In the genomic region with DNA sequence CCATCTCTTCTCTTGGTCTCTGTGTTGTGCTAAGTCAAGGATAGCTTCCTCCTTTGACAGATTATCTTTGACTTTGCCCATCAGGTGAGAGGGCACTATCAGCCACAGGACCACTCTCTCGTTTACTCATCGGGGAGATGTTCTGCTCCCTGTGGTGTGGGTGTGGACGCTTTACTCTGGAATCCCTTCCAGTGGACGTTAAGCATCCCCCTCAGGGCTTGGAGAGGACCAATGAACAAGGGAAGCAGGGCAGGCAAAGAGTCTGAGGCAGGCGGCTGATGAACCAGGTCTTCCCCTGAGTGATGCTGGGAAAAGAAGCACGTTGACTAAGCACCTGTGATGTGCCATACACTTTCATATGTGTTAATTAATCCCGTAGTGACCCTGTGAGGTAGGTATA, we compare ENCODE assay signal across 13 cellular contexts.
"Had no signal": no experiment of that assay in that cellular context is flagged by ENCODE, and none has a peak within 500 bp of the region (broad histone marks: within the 10 kb centered on the region; RNA-seq: fewer than 3 reads in every experiment).

No MANE protein-coding gene starts in this region.

- H3K27me3 ChIP-seq: adrenal gland, gastrocnemius medialis had no signal

- H3K27ac Mint-ChIP-seq: activated B cell treated with CpG ODN at 0.5 μM for 24 hours; activated CD8-positive, alpha-beta T cell treated with anti-CD3 and anti-CD28 coated beads for 36 hours; activated T-cell treated with anti-CD3 and anti-CD28 coated beads, Interleukin-2, amount 50 U/mL, for 72 hours had no signal

- H3K36me3 ChIP-seq: adrenal gland, gastrocnemius medialis had no signal

- H3K4me3 ChIP-seq: adrenal gland, gastrocnemius medialis, SK-N-MC had no signal

- H3K27me3 Mint-ChIP-seq: activated CD8-positive, alpha-beta T cell treated with anti-CD3 and anti-CD28 coated beads for 36 hours had no signal

- DNase-seq: activated B cell treated with CpG ODN at 0.5 μM for 24 hours; activated CD8-positive, alpha-beta memory T cell treated with anti-CD3 and anti-CD28 coated beads, Interleukin-2, amount 50 U/mL, for 4 hours; activated CD8-positive, alpha-beta T cell treated with anti-CD3 and anti-CD28 coated beads for 36 hours; activated naive CD4-positive, alpha-beta T cell treated with Interleukin-2 at 50 U/mL for 16 hours; activated T-cell treated with anti-CD3 and anti-CD28 coated beads, Interleukin-2, amount 50 U/mL, for 72 hours; adrenal gland; effector CD8-positive, alpha-beta T cell; gastrocnemius medialis; kidney; left ventricle myocardium superior; stimulated activated naive CD4-positive, alpha-beta T cell; trophoblast cell had no signal

- ATAC-seq: activated CD8-positive, alpha-beta T cell treated with anti-CD3 and anti-CD28 coated beads for 36 hours; activated T-cell treated with anti-CD3 and anti-CD28 coated beads, Interleukin-2, amount 50 U/mL, for 72 hours; gastrocnemius medialis; left ventricle myocardium superior had no signal

- H3K9me3 Mint-ChIP-seq: activated B cell treated with CpG ODN at 0.5 μM for 24 hours; activated CD8-positive, alpha-beta T cell treated with anti-CD3 and anti-CD28 coated beads for 36 hours; activated T-cell treated with anti-CD3 and anti-CD28 coated beads, Interleukin-2, amount 50 U/mL, for 72 hours had no signal

- H3K9me3 ChIP-seq: adrenal gland, gastrocnemius medialis had no signal

- H3K27ac ChIP-seq: adrenal gland, gastrocnemius medialis had no signal

- H3K4me3 Mint-ChIP-seq: activated B cell treated with CpG ODN at 0.5 μM for 24 hours; activated CD8-positive, alpha-beta T cell treated with anti-CD3 and anti-CD28 coated beads for 36 hours; activated T-cell treated with anti-CD3 and anti-CD28 coated beads, Interleukin-2, amount 50 U/mL, for 72 hours had no signal
